In the genomic region with DNA sequence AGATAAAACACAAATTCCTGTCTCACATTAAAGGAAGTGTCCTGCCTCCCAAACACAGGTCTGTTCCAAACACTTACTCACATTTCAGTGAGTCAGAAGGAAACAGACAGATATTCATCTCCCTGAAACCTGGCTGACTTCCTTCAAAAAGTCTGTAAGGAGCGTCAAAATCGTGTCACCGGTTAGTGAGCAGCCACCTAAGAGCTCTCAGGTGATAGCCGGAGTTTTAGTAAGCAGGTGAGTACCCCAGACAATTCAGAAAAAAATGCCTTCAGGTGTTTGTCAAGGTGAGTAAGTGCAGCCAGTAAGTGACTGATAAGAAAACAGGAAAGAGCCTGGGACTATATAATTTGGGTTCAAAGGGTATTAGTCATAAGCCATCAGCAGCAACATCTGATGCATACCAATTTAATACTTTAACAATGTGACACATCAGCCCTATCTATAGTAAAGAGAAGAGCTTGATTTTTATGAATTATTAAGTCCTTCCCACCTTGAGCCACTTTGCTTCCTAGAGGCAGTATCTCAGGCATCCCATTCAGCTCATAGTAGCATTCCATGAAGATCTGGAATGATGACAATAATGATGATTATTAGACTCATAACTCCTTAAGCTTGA, we compare ENCODE assay signal across 9 cellular contexts. TPM values are rescaled to one million over a fixed set of nuclear protein-coding genes. Genes with fewer than 3 reads are reported as not detected.
DNase-seq lines count a peak whose midpoint lies in the region; ATAC-seq and TF ChIP-seq lines count a peak whose summit lies in the region.
"Had no signal": no experiment of that assay in that cellular context is flagged by ENCODE, and none has a peak within 500 bp of the region (broad histone marks: within the 10 kb centered on the region; RNA-seq: fewer than 3 reads in every experiment).

No MANE protein-coding gene starts in this region.

- CTCF ChIA-PET in naive thymus-derived CD4-positive, alpha-beta T cell (lab: Charles Lee), result interaction anchor here (0.7 to 2.0 kb wide), 3 partner anchors 33 to 1762 kb away, joined by 3 to 7 read pairs (median 4); no protein-coding TSS in a partner anchor

- in situ Hi-C loops in Caki2 (cut with HindIII; ENCODE audit: low pct_unique_long_range_greater_than_20kb, low sequenced_read_pairs) (no loop called here), T47D (cut with HindIII; ENCODE audit: low pct_unique_long_range_greater_than_20kb, low sequenced_read_pairs) (no loop called here)

- H3K9me3 ChIP-seq in MG63 (no peaks in the 10 kb centered on the region), gastroesophageal sphincter (no peaks in the 10 kb centered on the region)
- H3K9me3 ChIP-seq in naive thymus-derived CD4-positive, alpha-beta T cell (ENCODE audit: control insufficient read depth in 2 of 3, low read length in 3 of 3), result no peaks in the 10 kb centered on the region

- H3K4me1 ChIP-seq in naive thymus-derived CD4-positive, alpha-beta T cell (ENCODE audit: control insufficient read depth in 2 of 2, insufficient read depth in 2 of 2, low read length in 2 of 2), result peaks cover 0 to 5% of the 10 kb centered on the region in 2 donors
- H3K4me1 ChIP-seq in gastroesophageal sphincter, result peaks cover 0 to 38% (median 4%) of the 10 kb centered on the region in 3 donors

- ATAC-seq in naive thymus-derived CD4-positive, alpha-beta T cell, result no peak
- ATAC-seq in gastroesophageal sphincter, result no peak

- peaks cover 0 to 44% (median 15%) of the 10 kb centered on the region in 5 donors for H3K27me3 Mint-ChIP-seq in naive thymus-derived CD4-positive, alpha-beta T cell

- no peak overlapping the region for H3K27ac ChIP-seq in naive thymus-derived CD4-positive, alpha-beta T cell (ENCODE audit: low read depth, low read length)
- H3K27ac ChIP-seq in caudate nucleus (ENCODE audit: low read depth, low read length) (no peak overlapping the region), gastroesophageal sphincter (peak overlapping the region in 2 of 4 donors; percentile 81 to 82)

- H3K27me3 ChIP-seq in MG63, result no peaks in the 10 kb centered on the region
- no peaks in the 10 kb centered on the region for H3K27me3 ChIP-seq in naive thymus-derived CD4-positive, alpha-beta T cell (ENCODE audit: control insufficient read depth in 2 of 2, insufficient read depth in 2 of 2, low read length in 2 of 2)
- no peaks in the 10 kb centered on the region for H3K27me3 ChIP-seq in gastroesophageal sphincter

- 62 to 63% methylated on average over 4 of the region's 4 CpGs for WGBS in gastroesophageal sphincter (ENCODE audit: low coverage in 1 of 2), 2 donors

- TF ChIP-seq CTCF in gastroesophageal sphincter (IDR thresholded peaks at IDR 0.05), result no peak

- H3K36me3 Mint-ChIP-seq in naive thymus-derived CD4-positive, alpha-beta T cell, result peaks cover 0 to 10% (median 0%) of the 10 kb centered on the region in 5 donors

- peaks cover 3% of the 10 kb centered on the region; the same call in 1 of the 2 replicates for H3K36me3 ChIP-seq in MG63
- H3K36me3 ChIP-seq in naive thymus-derived CD4-positive, alpha-beta T cell (ENCODE audit: control insufficient read depth in 2 of 3, insufficient read depth in 3 of 3, low read length in 3 of 3), result no peaks in the 10 kb centered on the region
- H3K36me3 ChIP-seq in gastroesophageal sphincter, result no peaks in the 10 kb centered on the region

- POLR2A ChIA-PET in naive thymus-derived CD4-positive, alpha-beta T cell (lab: Charles Lee), result no interaction called here

- intact Hi-C loops in naive thymus-derived CD4-positive, alpha-beta T cell (cut with micrococcal nuclease), result loop anchor here in 1 of 2 donors (2.0 kb wide), 1 partner anchor 43 kb away; no protein-coding TSS in a partner anchor

- DNase-seq in Caki2 (ENCODE audit: low read depth) (peak; percentile 36), MG63 (peak; percentile 24), T47D (ENCODE audit: low read depth in 1 of 2, low spot score in 1 of 2) (peak; percentile 44 to 68), caudate nucleus (lab: John Stamatoyannopoulos, UW) (no peak), T1000 (lab: John Stamatoyannopoulos, UW) (no peak), mucosa of gallbladder (ENCODE audit: low spot score) (no peak)
- DNase-seq in naive thymus-derived CD4-positive, alpha-beta T cell, result no peak
- DNase-seq: NCI-H1048 had no signal

- no peak overlapping the region for H3K4me3 ChIP-seq in MG63
- no peak overlapping the region for H3K4me3 ChIP-seq in naive thymus-derived CD4-positive, alpha-beta T cell (ENCODE audit: low read length)
- no peak overlapping the region for H3K4me3 ChIP-seq in gastroesophageal sphincter

- peak overlapping the region in 2 of 9 donors; percentile 67 to 83 for H3K27ac Mint-ChIP-seq in naive thymus-derived CD4-positive, alpha-beta T cell

- peak overlapping the region in 9 of 10 donors; percentile 34 to 85 (median 69) for H3K4me3 Mint-ChIP-seq in naive thymus-derived CD4-positive, alpha-beta T cell

- no peak for TF ChIP-seq POLR2A in gastroesophageal sphincter (IDR thresholded peaks at IDR 0.05)

- no peak for TF ChIP-seq EP300 in gastroesophageal sphincter (IDR thresholded peaks at IDR 0.05)

- H3K4me1 Mint-ChIP-seq in naive thymus-derived CD4-positive, alpha-beta T cell, result peaks cover 6 to 50% (median 10%) of the 10 kb centered on the region in 7 donors

- H3K9me3 Mint-ChIP-seq in naive thymus-derived CD4-positive, alpha-beta T cell, result no peaks in the 10 kb centered on the region

RNA-seq across cellular contexts. Expression of a gene that starts 1.3 kb away (rescaled TPM):
- total RNA-seq in Caki2 (2014; rRNA removed; shearing (Covaris generic); ENCODE audit: low replicate concordance), result 1.8 and 1.9 TPM in 2 replicates
- 0.95 and 2.6 TPM in 2 replicates for total RNA-seq in MG63 (2014; rRNA removed; shearing (Covaris generic); ENCODE audit: low replicate concordance)
- 1 to 10 TPM in 1 of 5 experiments, under 1 TPM in 4; 0.16 to 8.9 (median 0.49) TPM for total RNA-seq in naive thymus-derived CD4-positive, alpha-beta T cell
- under 1 TPM; 0.19 to 0.28 TPM for polyA plus RNA-seq in naive thymus-derived CD4-positive, alpha-beta T cell
- 13.0 TPM for total RNA-seq in mucosa of gallbladder
- total RNA-seq in gastroesophageal sphincter, result 10 to 100 TPM in 2 of 4 donors, 1 to 10 TPM in 2; 1.5 to 14.6 (median 10.0) TPM

Comparison
In these comparisons a context has a peak if more than half of its experiments do, and no peak if none do; other contexts are left out.
1. DNase-seq: peak in Caki2 (single experiment), MG63 (single experiment) and T47D (2 of 2); none in naive thymus-derived CD4-positive, alpha-beta T cell (0 of 9), caudate nucleus (0 of 61), T1000 (single experiment) and mucosa of gallbladder (single experiment).